ENCODE assay signal across 8 cellular contexts in the genomic region with DNA sequence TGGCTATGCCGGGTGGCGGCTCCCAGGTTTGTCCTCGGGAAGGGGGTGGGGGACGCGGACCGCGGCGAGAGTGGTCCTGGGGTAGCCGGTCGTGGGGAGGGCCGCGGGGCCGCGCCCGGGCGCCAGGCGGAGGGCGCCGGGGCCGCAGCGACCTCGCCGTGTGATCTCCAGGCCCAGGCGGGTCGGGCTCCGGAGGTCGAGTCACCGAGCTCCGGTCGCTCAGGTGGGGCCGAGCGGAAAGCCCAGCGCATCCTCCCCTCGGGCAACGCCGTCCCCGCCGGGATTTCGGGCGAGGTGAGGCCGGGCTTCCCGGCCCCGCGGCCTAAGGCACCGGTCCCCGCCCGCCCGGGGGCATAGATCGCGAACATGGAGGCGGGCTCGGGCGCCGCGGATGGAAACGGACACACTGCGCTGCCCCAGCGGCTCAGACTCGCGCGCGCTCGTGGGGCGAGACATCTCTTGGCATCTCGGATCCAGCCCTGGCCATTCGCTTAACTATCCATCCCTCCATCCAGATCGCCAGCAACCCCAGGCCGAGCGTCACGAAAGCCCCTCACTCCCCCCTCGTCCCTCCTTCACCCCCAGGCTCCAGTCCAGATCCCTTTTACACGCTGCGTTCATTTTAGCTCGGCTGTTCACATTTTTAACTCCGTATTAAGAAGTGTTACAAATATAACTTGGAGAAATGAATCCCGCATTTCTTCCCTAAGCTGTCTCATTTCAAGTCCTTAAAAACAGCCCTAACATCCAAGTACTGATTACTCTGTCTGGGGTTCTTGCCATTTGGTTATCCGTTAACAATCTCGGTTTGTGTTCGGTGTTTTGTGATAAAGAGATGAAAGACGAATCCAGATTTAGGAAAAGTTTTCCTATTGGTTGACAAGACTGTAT. TPM values are rescaled to one million over a fixed set of nuclear protein-coding genes. Genes with fewer than 3 reads are reported as not detected.
DNase-seq lines count a peak whose midpoint lies in the region; ATAC-seq and TF ChIP-seq lines count a peak whose summit lies in the region.

No MANE protein-coding gene starts in this region.

- peak; percentile 3 for TF ChIP-seq POLR2A in ovary (IDR thresholded peaks at IDR 0.05)

- H3K27me3 ChIP-seq in BE2C = peaks cover 37% of the 10 kb centered on the region
- no peaks in the 10 kb centered on the region for H3K27me3 ChIP-seq in left ventricle myocardium inferior (ENCODE audit: low read depth)
- H3K27me3 ChIP-seq in ovary = no peaks in the 10 kb centered on the region

- TF ChIP-seq EP300 in ovary (IDR thresholded peaks at IDR 0.05) = no peak

- ATAC-seq in GM18511 (IDR thresholded peaks at IDR 0.05; ENCODE audit: unreplicated experiment) = peak; percentile 20
- ATAC-seq in HG03025 (IDR thresholded peaks at IDR 0.05; ENCODE audit: low FRiP score, unreplicated experiment) = peak; percentile 34

- H3K4me1 ChIP-seq in BE2C = peaks cover 4% of the 10 kb centered on the region; the same call in 1 of the 2 replicates
- H3K4me1 ChIP-seq in left ventricle myocardium inferior = peaks cover 39% of the 10 kb centered on the region
- H3K4me1 ChIP-seq in ovary (ENCODE audit: insufficient read depth) = peaks cover 2% of the 10 kb centered on the region

- H3K9me3 ChIP-seq in BE2C = no peaks in the 10 kb centered on the region
- H3K9me3 ChIP-seq in left ventricle myocardium inferior (replicated peaks) = no peaks in the 10 kb centered on the region
- H3K9me3 ChIP-seq in ovary = no peaks in the 10 kb centered on the region

- no peaks in the 10 kb centered on the region for H3K36me3 ChIP-seq in BE2C
- no peaks in the 10 kb centered on the region for H3K36me3 ChIP-seq in left ventricle myocardium inferior
- no peaks in the 10 kb centered on the region for H3K36me3 ChIP-seq in ovary

- 0 to 1% (median 0%) methylated on average over 64 to 80 of the region's 80 CpGs for WGBS in ovary, 3 donors

- peak overlapping the region; percentile 51 for H3K4me3 ChIP-seq in BE2C (ENCODE audit: low read depth, low read length)
- H3K4me3 ChIP-seq in left ventricle myocardium inferior = peak overlapping the region; percentile 79
- H3K4me3 ChIP-seq in ovary = peak overlapping the region; percentile 86

- DNase-seq in BE2C = peak; percentile 56
- DNase-seq in NCI-H526 (lab: John Stamatoyannopoulos, UW) = peak; percentile 36 to 93
- DNase-seq in amniotic epithelial cell (ENCODE audit: low read depth) = peak; percentile 65
- peak; percentile 74 for DNase-seq in left ventricle myocardium inferior
- peak; percentile 70 to 80 (median 74) for DNase-seq in ovary
- DNase-seq in activated gamma-delta T cell (lab: John Stamatoyannopoulos, UW) = no peak

- H3K27ac ChIP-seq in left ventricle myocardium inferior (replicated peaks) (peak overlapping the region; percentile 95), ovary (peak overlapping the region; percentile 98 to 99)

- no peak for TF ChIP-seq CTCF in BE2C (IDR thresholded peaks at IDR 0.05; ENCODE audit: low read depth, low read length)
- TF ChIP-seq CTCF in left ventricle myocardium inferior (IDR thresholded peaks at IDR 0.05; ENCODE audit: borderline replicate concordance) = no peak
- TF ChIP-seq CTCF in ovary (IDR thresholded peaks at IDR 0.05) = no peak

- intact Hi-C loops in left ventricle myocardium inferior (cut with micrococcal nuclease) (no loop called here), ovary (cut with DNase I) (loop anchor here in 2 of 4 donors (10.0 kb wide), 2 partner anchors 139 to 331 kb away; a partner anchor contains a TSS)

RNA-seq across cellular contexts. Expression of a gene that starts 0.5 kb away (rescaled TPM):
- 4.1 TPM for polyA plus RNA-seq in BE2C (2012; ENCODE audit: insufficient read depth, insufficient read length, low read depth)
- total RNA-seq in left ventricle myocardium inferior = 16.8 TPM
- total RNA-seq in ovary = 10 to 100 TPM; 10.2 to 21.0 (median 17.7) TPM
- polyA plus RNA-seq in ovary = 1 to 10 TPM; 2.5 to 7.5 TPM
